Comparison of ENCODE assay signal across 20 cellular contexts in genomic region chr2:77190721-77191346, GRCh38.
"Had no signal": no experiment of that assay in that cellular context is flagged by ENCODE, and none has a peak within 500 bp of the region (broad histone marks: within the 10 kb centered on the region; RNA-seq: fewer than 3 reads in every experiment).

No MANE protein-coding gene starts in this region.

- ATAC-seq: effector memory CD8-positive, alpha-beta T cell; gastrocnemius medialis; heart right ventricle; left cardiac atrium; lower lobe of right lung; mucosa of descending colon had no signal

- H3K9me3 ChIP-seq: colonic mucosa, esophagus muscularis mucosa, gastrocnemius medialis, left ventricle myocardium inferior, lower lobe of right lung, mucosa of descending colon had no signal

- H3K36me3 ChIP-seq: colonic mucosa, esophagus muscularis mucosa, gastrocnemius medialis, heart right ventricle, left ventricle myocardium inferior, lower lobe of right lung had no signal

- DNase-seq: cerebellar nuclear complex; colonic mucosa; cortex of kidney; effector CD8-positive, alpha-beta T cell; effector memory CD8-positive, alpha-beta T cell; endodermal cell; foreskin melanocyte; gastrocnemius medialis; glutamatergic neuron; head of caudate nucleus; heart right ventricle; hippocampal formation; left cardiac atrium; left ventricle myocardium inferior; lower lobe of right lung; mesenchymal stem cell; mucosa of descending colon had no signal

- H3K4me3 ChIP-seq: colonic mucosa, esophagus muscularis mucosa, gastrocnemius medialis, heart right ventricle, left ventricle myocardium inferior, lower lobe of right lung, mucosa of descending colon had no signal

- FAIRE-seq: endothelial cell of umbilical vein, keratinocyte had no signal

- H3K4me1 ChIP-seq: colonic mucosa, esophagus muscularis mucosa, gastrocnemius medialis, heart right ventricle, left ventricle myocardium inferior, lower lobe of right lung had no signal

- H3K27me3 ChIP-seq: colonic mucosa, esophagus muscularis mucosa, gastrocnemius medialis, heart right ventricle had no signal

- H3K27ac ChIP-seq: colonic mucosa, esophagus muscularis mucosa, gastrocnemius medialis, heart right ventricle, left ventricle myocardium inferior, lower lobe of right lung had no signal
